6 cellular contexts compared by ENCODE assay signal in genomic region chr21:17869115-17869514, GRCh38.
"Had no signal": no experiment of that assay in that cellular context is flagged by ENCODE, and none has a peak within 500 bp of the region (broad histone marks: within the 10 kb centered on the region; RNA-seq: fewer than 3 reads in every experiment).

No MANE protein-coding gene starts in this region.

- H3K4me2 ChIP-seq: GM23338 had no signal

- DNase-seq: H9, HCEC 1CT, KBM-7 had no signal

- H3K4me3 ChIP-seq: GM23338 had no signal

- ATAC-seq: GM23338, HepG2 had no signal

- H3K27ac ChIP-seq: HL-60 had no signal
